Comparison of ENCODE assay signal across 10 cellular contexts in the genomic region with DNA sequence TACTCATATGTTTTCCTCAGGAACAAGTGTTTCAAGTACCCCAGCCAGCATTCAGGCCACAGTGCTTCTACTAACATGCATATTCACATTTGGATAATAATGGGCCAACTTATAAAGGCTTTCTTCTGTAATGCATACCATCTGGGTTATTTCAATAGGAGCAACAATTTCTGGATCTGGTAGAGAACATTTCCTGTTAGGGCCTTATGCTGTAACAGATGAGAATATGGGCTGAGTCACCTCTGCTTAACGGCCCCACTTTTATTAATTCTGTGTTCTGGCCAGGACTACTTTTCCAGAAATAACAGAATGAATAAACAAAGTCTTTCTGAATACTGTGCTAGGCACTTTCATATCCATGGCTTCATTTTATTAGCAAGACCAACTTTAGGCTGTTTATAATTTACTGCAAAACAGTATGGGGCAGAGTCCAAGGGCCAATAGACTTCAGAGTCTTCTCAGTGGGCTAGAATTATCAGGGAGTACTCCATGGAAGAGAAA. TPM values are rescaled to one million over a fixed set of nuclear protein-coding genes. Genes with fewer than 3 reads are reported as not detected.
DNase-seq lines count a peak whose midpoint lies in the region; ATAC-seq, FAIRE-seq and TF ChIP-seq lines count a peak whose summit lies in the region.
"Had no signal": no experiment of that assay in that cellular context is flagged by ENCODE, and none has a peak within 500 bp of the region (broad histone marks: within the 10 kb centered on the region; RNA-seq: fewer than 3 reads in every experiment).

No MANE protein-coding gene starts in this region.

- 7% methylated on average over 1 of the region's 1 CpG for WGBS in mammary epithelial cell (ENCODE audit: low coverage, missing lambda C conversion rate)
- 0 to 1% methylated on average over 1 of the region's 1 CpG for WGBS in aorta, 2 donors

- H3K4me3 ChIP-seq in breast epithelium: no peak overlapping the region
- H3K4me3 ChIP-seq in mammary epithelial cell (replicated peaks in 1 of 3; ENCODE audit: insufficient read depth in 1 of 3, low read depth in 2 of 3, low read length in 3 of 3): no peak overlapping the region
- no peak overlapping the region for H3K4me3 ChIP-seq in kidney (ENCODE audit: low read length in 2 of 2)
- no peak overlapping the region for H3K4me3 ChIP-seq in aorta (ENCODE audit: low read length in 2 of 2)
- no peak overlapping the region for H3K4me3 ChIP-seq in Caco-2 (ENCODE audit: low read depth, low read length)

- H2AFZ ChIP-seq in mammary epithelial cell (ENCODE audit: low read depth, low read length): peak overlapping the region; percentile 34

- dilution Hi-C loops in mammary epithelial cell (cut with HindIII; ENCODE audit: low sequenced_read_pairs): no loop called here

- in situ Hi-C loops in mammary epithelial cell (cut with MboI; ENCODE audit: low sequenced_read_pairs in 2 of 2): no loop called here

- H3K9me3 ChIP-seq in breast epithelium: no peaks in the 10 kb centered on the region
- no peaks in the 10 kb centered on the region for H3K9me3 ChIP-seq in mammary epithelial cell (replicated peaks; ENCODE audit: insufficient read depth, low read length)
- no peaks in the 10 kb centered on the region for H3K9me3 ChIP-seq in kidney (ENCODE audit: control insufficient read depth in 1 of 2, low read length in 2 of 2)
- H3K9me3 ChIP-seq in aorta (ENCODE audit: control insufficient read depth, low read length): no peaks in the 10 kb centered on the region
- H3K9me3 ChIP-seq in Caco-2: no peaks in the 10 kb centered on the region

- peak overlapping the region; percentile 69 for H3K27ac Mint-ChIP-seq in MCF 10A (ENCODE audit: low read depth, unreplicated experiment)
- no peak overlapping the region for H3K27ac Mint-ChIP-seq in Caco-2 (ENCODE audit: unreplicated experiment)
- H3K27ac Mint-ChIP-seq: B cell, endodermal cell had no signal

- intact Hi-C loops in MCF 10A (cut with micrococcal nuclease): no loop called here
- intact Hi-C loops in breast epithelium (cut with DNase I; ENCODE audit: low total_unique reads): no loop called here
- intact Hi-C loops in mammary epithelial cell (cut with micrococcal nuclease): loop anchor here (10.0 kb wide), 1 partner anchor 147 kb away; no protein-coding TSS in a partner anchor
- intact Hi-C loops in kidney (cut with DNase I): no loop called here
- intact Hi-C loops in aorta (cut with DNase I): no loop called here
- intact Hi-C loops in Caco-2 (cut with micrococcal nuclease; ENCODE audit: unreplicated experiment): no loop called here

- H3K4me2 ChIP-seq in mammary epithelial cell (ENCODE audit: insufficient read depth, low read depth, low read length): peak overlapping the region; percentile 59

- H4K20me1 ChIP-seq in mammary epithelial cell (ENCODE audit: insufficient read depth, low read length): no peaks in the 10 kb centered on the region

- peaks cover 5% of the 10 kb centered on the region for H3K36me3 Mint-ChIP-seq in MCF 10A (ENCODE audit: insufficient read depth, unreplicated experiment)
- H3K36me3 Mint-ChIP-seq in Caco-2 (ENCODE audit: insufficient read depth, unreplicated experiment): no peaks in the 10 kb centered on the region

- no peak for TF ChIP-seq CTCF in MCF 10A (IDR thresholded peaks at IDR 0.05; ENCODE audit: unreplicated experiment)
- no peak for TF ChIP-seq CTCF in breast epithelium (IDR thresholded peaks at IDR 0.05)
- no peak for TF ChIP-seq CTCF in mammary epithelial cell (conservative IDR thresholded peaks at IDR 0.05 in 1 of 2, IDR thresholded peaks at IDR 0.05 in 1 of 2; ENCODE audit: extremely low read depth in 1 of 2, insufficient read depth in 1 of 2, low read depth in 1 of 2, low read length in 2 of 2)
- TF ChIP-seq CTCF in kidney (IDR thresholded peaks at IDR 0.05; ENCODE audit: borderline replicate concordance, extremely low read depth, insufficient read depth): no peak
- no peak for TF ChIP-seq CTCF in Caco-2 (IDR thresholded peaks at IDR 0.05; ENCODE audit: insufficient read depth in 1 of 2, low read depth in 1 of 2, low read length in 1 of 2, severe bottlenecking in 1 of 2, unreplicated experiment in 1 of 2)

- DNase-seq in MCF 10A (ENCODE audit: unreplicated experiment): peak; percentile 57
- no peak for DNase-seq in breast epithelium (ENCODE audit: low spot score in 2 of 2)
- peak; percentile 37 for DNase-seq in mammary epithelial cell
- no peak for DNase-seq in kidney
- no peak for DNase-seq in aorta
- DNase-seq in NCI-H82 (lab: John Stamatoyannopoulos, UW): no peak
- DNase-seq in Caco-2: no peak
- DNase-seq in NCI-H774 (lab: John Stamatoyannopoulos, UW): no peak
- DNase-seq: endodermal cell had no signal

- H3K27ac ChIP-seq in breast epithelium (peak overlapping the region in 1 of 2 donors; percentile 69), mammary epithelial cell (ENCODE audit: insufficient read depth, low read depth, low read length) (peak overlapping the region; percentile 17), kidney (ENCODE audit: low read depth in 2 of 2, low read length in 2 of 2) (peak overlapping the region; percentile 37 to 45), aorta (ENCODE audit: low read depth in 1 of 2, low read length in 2 of 2) (peak overlapping the region; percentile 39 to 66)

- BruUV-seq in MCF 10A (replicated peaks; lab: Mats Ljungman, UMichigan) (no TSS peak), mammary epithelial cell (replicated peaks; lab: Mats Ljungman, UMichigan) (no TSS peak), Caco-2 (replicated peaks; lab: Mats Ljungman, UMichigan) (no TSS peak)

- H3K27me3 ChIP-seq in breast epithelium: peaks cover 0 to 3% of the 10 kb centered on the region in 2 donors
- no peaks in the 10 kb centered on the region for H3K27me3 ChIP-seq in mammary epithelial cell (ENCODE audit: insufficient read depth, low read length)
- no peaks in the 10 kb centered on the region for H3K27me3 ChIP-seq in aorta (ENCODE audit: control insufficient read depth in 1 of 2, insufficient read depth in 2 of 2, low read length in 1 of 2)
- H3K27me3 ChIP-seq in Caco-2 (replicated peaks; ENCODE audit: control insufficient read depth, insufficient read depth, low read length): no peaks in the 10 kb centered on the region

- no peaks in the 10 kb centered on the region for H3K27me3 Mint-ChIP-seq in MCF 10A (ENCODE audit: insufficient read depth, unreplicated experiment)
- H3K27me3 Mint-ChIP-seq in Caco-2 (ENCODE audit: insufficient read depth, unreplicated experiment): peaks cover 3% of the 10 kb centered on the region

- H3K9me3 Mint-ChIP-seq in MCF 10A (ENCODE audit: unreplicated experiment): no peaks in the 10 kb centered on the region
- no peaks in the 10 kb centered on the region for H3K9me3 Mint-ChIP-seq in Caco-2 (ENCODE audit: unreplicated experiment)
- H3K9me3 Mint-ChIP-seq: endodermal cell had no signal

- H3K4me3 Mint-ChIP-seq in MCF 10A (ENCODE audit: unreplicated experiment) (no peak overlapping the region), Caco-2 (ENCODE audit: unreplicated experiment) (no peak overlapping the region)
- H3K4me3 Mint-ChIP-seq: B cell, endodermal cell had no signal

- H3K36me3 ChIP-seq in breast epithelium (no peaks in the 10 kb centered on the region), mammary epithelial cell (ENCODE audit: insufficient read depth, low read length) (no peaks in the 10 kb centered on the region), kidney (ENCODE audit: control insufficient read depth in 1 of 2, insufficient read depth in 2 of 2, low read length in 2 of 2) (no peaks in the 10 kb centered on the region), aorta (ENCODE audit: control insufficient read depth in 1 of 2, insufficient read depth in 2 of 2, low read length in 1 of 2) (no peaks in the 10 kb centered on the region), Caco-2 (ENCODE audit: control insufficient read depth, insufficient read depth, low read length) (no peaks in the 10 kb centered on the region)

- POLR2A ChIA-PET in MCF 10A (lab: Yijun Ruan, JAX): interaction anchor here (0.6 to 3.2 kb wide), 10 partner anchors 9 to 269 kb away, joined by 3 to 17 read pairs (median 4); a partner anchor contains a TSS
- POLR2A ChIA-PET in Caco-2 (lab: Charles Lee): no interaction called here

- TF ChIP-seq POLR2A in breast epithelium (IDR thresholded peaks at IDR 0.05): no peak

- H3K9ac ChIP-seq in mammary epithelial cell (ENCODE audit: insufficient read depth, low read length): no peak overlapping the region
- no peak overlapping the region for H3K9ac ChIP-seq in kidney (ENCODE audit: low read length in 2 of 2)

- no peaks in the 10 kb centered on the region for H3K79me2 ChIP-seq in mammary epithelial cell (ENCODE audit: insufficient read depth, low read length)

- CTCF ChIA-PET in MCF 10A (lab: Yijun Ruan, JAX) (interaction anchor here (0.7 to 1.3 kb wide), 5 partner anchors 9 to 256 kb away, joined by 3 to 4 read pairs (median 3); no protein-coding TSS in a partner anchor), mammary epithelial cell (lab: Charles Lee; ENCODE audit: low non-redundant PET) (no interaction called here), Caco-2 (lab: Charles Lee) (no interaction called here)

- peak; percentile 88 for ATAC-seq in aorta (ENCODE audit: low FRiP score)

- H3K4me1 Mint-ChIP-seq in MCF 10A (ENCODE audit: insufficient read depth, unreplicated experiment): peaks cover 29% of the 10 kb centered on the region
- H3K4me1 Mint-ChIP-seq in Caco-2 (ENCODE audit: low read depth, unreplicated experiment): no peaks in the 10 kb centered on the region

- FAIRE-seq in kidney (lab: Jason Lieb, UNC): no peak

- H3K4me1 ChIP-seq in breast epithelium: no peaks in the 10 kb centered on the region
- H3K4me1 ChIP-seq in mammary epithelial cell (ENCODE audit: insufficient read depth, low read length): peaks cover 20% of the 10 kb centered on the region
- peaks cover 3 to 12% of the 10 kb centered on the region in 2 donors for H3K4me1 ChIP-seq in kidney (ENCODE audit: control insufficient read depth in 1 of 2, insufficient read depth in 1 of 2, low read depth in 1 of 2, low read length in 2 of 2)
- peaks cover 0 to 12% of the 10 kb centered on the region in 2 donors for H3K4me1 ChIP-seq in aorta (ENCODE audit: control insufficient read depth in 1 of 2, insufficient read depth in 2 of 2, low read length in 2 of 2)
- no peaks in the 10 kb centered on the region for H3K4me1 ChIP-seq in Caco-2

RNA-seq across cellular contexts. Expression of a gene that starts 7.9 kb away (rescaled TPM):
- total RNA-seq in MCF 10A (2022) (19.4 and 20.5 TPM in 2 replicates), breast epithelium (10 to 100 TPM in 1 of 3 donors, 1 to 10 TPM in 2; 1.1 to 11.0 (median 4.3) TPM), mammary epithelial cell (10 to 100 TPM; 11.3 to 22.5 TPM), kidney (18.2 TPM), aorta (10 to 100 TPM in 1 of 2 donors, 1 to 10 TPM in 1; 8.2 to 11.9 TPM), Caco-2 (2022) (12.7 and 15.3 TPM in 2 replicates)
- polyA plus RNA-seq in mammary epithelial cell (5.2 TPM), kidney (ENCODE audit: insufficient read depth, low read depth, low replicate concordance) (12.1 TPM), aorta (1 to 10 TPM; 2.7 to 8.8 TPM)
- polyA minus RNA-seq in mammary epithelial cell: 2.7 TPM

Comparison
In these comparisons a context has a peak if more than half of its experiments do, and no peak if none do; other contexts are left out.
1. DNase-seq: peak in MCF 10A (single experiment) and mammary epithelial cell (single experiment); none in breast epithelium (0 of 2), kidney (single experiment), aorta (0 of 2), NCI-H82 (single experiment), Caco-2 (0 of 2) and NCI-H774 (single experiment).